Comparison of ENCODE assay signal across 22 cellular contexts in the genomic region with DNA sequence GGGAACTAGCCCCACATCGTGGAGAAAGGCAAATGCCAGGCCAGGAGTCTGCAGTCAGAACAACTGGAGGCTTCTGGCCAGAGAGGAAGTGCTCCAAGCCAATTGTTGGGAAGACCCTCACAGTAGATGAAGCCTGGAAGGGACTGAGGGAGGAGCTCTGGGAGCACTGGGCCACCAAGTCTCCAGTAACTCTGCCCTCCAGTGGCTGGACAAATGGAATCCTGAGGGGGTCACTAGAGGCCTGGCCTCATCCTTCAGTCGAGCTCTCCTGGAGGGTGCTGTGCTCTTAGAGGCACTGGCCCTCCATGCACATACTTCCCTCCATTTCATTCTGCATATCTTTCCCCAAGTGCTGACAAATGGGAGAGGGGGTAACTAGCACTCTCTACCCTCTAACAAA.
DNase-seq lines count a peak whose midpoint lies in the region; ATAC-seq and TF ChIP-seq lines count a peak whose summit lies in the region.
"Had no signal": no experiment of that assay in that cellular context is flagged by ENCODE, and none has a peak within 500 bp of the region (broad histone marks: within the 10 kb centered on the region; RNA-seq: fewer than 3 reads in every experiment).

No MANE protein-coding gene starts in this region.

- no peaks in the 10 kb centered on the region for H3K9me2 ChIP-seq in HCT116 (ENCODE audit: insufficient read depth)

- H3K4me1 ChIP-seq in HCT116 (ENCODE audit: control insufficient read depth in 1 of 2, insufficient read depth in 2 of 2, low read length in 2 of 2), result no peaks in the 10 kb centered on the region
- peaks cover 22 to 50% of the 10 kb centered on the region in 2 donors for H3K4me1 ChIP-seq in ascending aorta
- no peaks in the 10 kb centered on the region for H3K4me1 ChIP-seq in foreskin keratinocyte
- H3K4me1 ChIP-seq in stomach smooth muscle (ENCODE audit: control insufficient read depth, insufficient read depth, low read length), result peaks cover 48% of the 10 kb centered on the region
- H3K4me1 ChIP-seq: parathyroid adenoma had no signal

- no TSS peak for BruUV-seq in HCT116 (replicated peaks; lab: Mats Ljungman, UMichigan)

- no peaks in the 10 kb centered on the region for H4K20me1 ChIP-seq in HCT116 (ENCODE audit: insufficient read depth)

- intact Hi-C loops in HCT116 (cut with micrococcal nuclease) (no loop called here), ascending aorta (cut with DNase I) (no loop called here)

- H3K36me3 ChIP-seq in HCT116 (ENCODE audit: control insufficient read depth in 1 of 2, insufficient read depth in 2 of 2, low read length in 2 of 2) (no peaks in the 10 kb centered on the region), ascending aorta (no peaks in the 10 kb centered on the region), stomach smooth muscle (ENCODE audit: control insufficient read depth in 2 of 2, insufficient read depth in 2 of 2, low read length in 2 of 2) (no peaks in the 10 kb centered on the region)

- ATAC-seq in HCT116, result peak; percentile 59; the same call in 1 of the 2 replicates
- ATAC-seq in foreskin keratinocyte, result no peak
- ATAC-seq in HG03139 (IDR thresholded peaks at IDR 0.05; ENCODE audit: unreplicated experiment), result no peak
- ATAC-seq: activated T-helper 17 cell treated with anti-CD3 and anti-CD28 coated beads, Interleukin-2, amount 50 U/mL, for 72 hours; esophagus mucosa; left colon had no signal

- RAD21 ChIA-PET in HCT116 (lab: Charles Lee; ENCODE audit: low non-redundant PET in 1 of 2, low total read pairs in 2 of 2, uncharacterized antibody in 2 of 2, unreplicated experiment in 2 of 2), result no interaction called here

- peak in 1 of 3 experiments; percentile 20; a peak in 1 of 6 replicates for TF ChIP-seq CTCF in HCT116 (IDR thresholded peaks at IDR 0.05 in 2 of 3, conservative IDR thresholded peaks at IDR 0.05 in 1 of 3; ENCODE audit: borderline replicate concordance in 1 of 3, insufficient read depth in 1 of 3, low read depth in 2 of 3, low read length in 2 of 3)
- TF ChIP-seq CTCF in ascending aorta (IDR thresholded peaks at IDR 0.05), result no peak
- TF ChIP-seq CTCF in foreskin keratinocyte (conservative IDR thresholded peaks at IDR 0.05), result peak; percentile 16

- H3K9me3 ChIP-seq in HCT116 (ENCODE audit: control insufficient read depth in 1 of 2, insufficient read depth in 1 of 2, low read depth in 1 of 2, low read length in 2 of 2) (no peaks in the 10 kb centered on the region), ascending aorta (no peaks in the 10 kb centered on the region), stomach smooth muscle (ENCODE audit: control insufficient read depth in 2 of 2, low read length in 2 of 2) (no peaks in the 10 kb centered on the region)
- H3K9me3 ChIP-seq: right lobe of liver had no signal

- CTCF ChIA-PET in HCT116 (lab: Charles Lee), result no interaction called here

- peak; percentile 24; the same call in 1 of the 2 replicates for TF ChIP-seq RAD21 in HCT116 (IDR thresholded peaks at IDR 0.05; ENCODE audit: low read depth)

- H2AFZ ChIP-seq in HCT116 (ENCODE audit: low read depth, low read length, poor library complexity, severe bottlenecking), result no peak overlapping the region
- H2AFZ ChIP-seq: parathyroid adenoma had no signal

- TF ChIP-seq POLR2A in HCT116 (IDR thresholded peaks at IDR 0.05; ENCODE audit: borderline replicate concordance, extremely low read depth, insufficient read depth, insufficient read length), result no peak

- no peaks in the 10 kb centered on the region for H3K79me2 ChIP-seq in HCT116 (ENCODE audit: insufficient read depth, low read length)
- H3K79me2 ChIP-seq: parathyroid adenoma had no signal

- H3K9ac ChIP-seq in HCT116 (ENCODE audit: low read length) (no peak overlapping the region), stomach smooth muscle (ENCODE audit: low read length in 2 of 2) (no peak overlapping the region)
- H3K9ac ChIP-seq: parathyroid adenoma had no signal

- no peak overlapping the region for H3K4me2 ChIP-seq in HCT116 (ENCODE audit: low read length)

- H3K27ac ChIP-seq in HCT116 (ENCODE audit: low read depth, low read length) (no peak overlapping the region), ascending aorta (peak overlapping the region; percentile 83 to 86), foreskin keratinocyte (no peak overlapping the region), stomach smooth muscle (ENCODE audit: low read length) (peak overlapping the region; percentile 85)
- H3K27ac ChIP-seq: parathyroid adenoma, right lobe of liver had no signal

- H3K27me3 ChIP-seq in HCT116 (ENCODE audit: insufficient read depth, low read length) (no peaks in the 10 kb centered on the region), ascending aorta (no peaks in the 10 kb centered on the region), foreskin keratinocyte (no peaks in the 10 kb centered on the region), stomach smooth muscle (ENCODE audit: control insufficient read depth in 1 of 2, insufficient read depth in 2 of 2, low read length in 2 of 2) (no peaks in the 10 kb centered on the region)
- H3K27me3 ChIP-seq: right lobe of liver had no signal

- no peak for DNase-seq in HCT116 (ENCODE audit: low read depth, low spot score)
- no peak for DNase-seq in ascending aorta (ENCODE audit: low spot score in 2 of 2)
- DNase-seq in foreskin keratinocyte, result no peak
- DNase-seq in foreskin melanocyte, result no peak
- no peak for DNase-seq in glomerular visceral epithelial cell (ENCODE audit: extremely low spot score)
- DNase-seq in LoVo (ENCODE audit: low spot score), result no peak
- DNase-seq: activated CD4-positive, alpha-beta T cell treated with anti-CD3 and anti-CD28 coated beads, Interleukin-2, amount 50 U/mL, for 1 hour; DMS 273 treated with DMSO at 0.1 percent for 48 hours; effector CD8-positive, alpha-beta T cell; left colon; NCI-H1417 treated with DMSO at 0.1 percent for 48 hours; NCI-H2107; NCI-H510A; NK-92 treated with Interleukin-12 subunit alpha and Interleukin-12 subunit beta, amount 100 ng/mL, for 24 hours; right lobe of liver; stimulated activated CD4-positive, alpha-beta T cell treated with anti-CD3 and anti-CD28 coated beads, Interleukin-15, amount 100 ng/mL, for 24 hours; stimulated activated CD8-positive, alpha-beta memory T cell treated with anti-CD3 and anti-CD28 coated beads, Interleukin-4, amount 100 ng/mL, for 48 hours had no signal

- POLR2A ChIA-PET in HCT116 (lab: Charles Lee), result no interaction called here

- H3K4me3 ChIP-seq in HCT116 (replicated peaks in 1 of 2; ENCODE audit: low read depth in 1 of 2, low read length in 2 of 2), result no peak overlapping the region
- H3K4me3 ChIP-seq in ascending aorta, result no peak overlapping the region
- H3K4me3 ChIP-seq in stomach smooth muscle (ENCODE audit: low read length in 2 of 2), result peak overlapping the region in 1 of 2 donors; percentile 14
- H3K4me3 ChIP-seq: right lobe of liver had no signal

TF ChIP-seq in HCT116, 20 proteins besides CTCF, POLR2A, EP300 and RAD21:
- no peak for TF ChIP-seq EZH2 (IDR thresholded peaks at IDR 0.05)
- TF ChIP-seq, protein P1, sequence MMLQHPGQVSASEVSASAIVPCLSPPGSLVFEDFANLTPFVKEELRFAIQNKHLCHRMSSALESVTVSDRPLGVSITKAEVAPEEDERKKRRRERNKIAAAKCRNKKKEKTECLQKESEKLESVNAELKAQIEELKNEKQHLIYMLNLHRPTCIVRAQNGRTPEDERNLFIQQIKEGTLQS (IDR thresholded peaks at IDR 0.05), result no peak

Comparison
In these comparisons a context has a peak if more than half of its experiments do, and no peak if none do; other contexts are left out.
1. H3K27ac ChIP-seq: peak in ascending aorta (2 of 2) and stomach smooth muscle (single experiment); none in HCT116 (single experiment) and foreskin keratinocyte (single experiment).